Comparison of ENCODE assay signal across 15 cellular contexts in genomic region chr19:48113190-48113917, GRCh38. TPM values are rescaled to one million over a fixed set of nuclear protein-coding genes. Genes with fewer than 3 reads are reported as not detected.
A peak's percentile ranks its signal among the peaks of the same experiment; 100 is the strongest.
DNase-seq lines count a peak whose midpoint lies in the region; ATAC-seq and TF ChIP-seq lines count a peak whose summit lies in the region.
"Had no signal": no experiment of that assay in that cellular context is flagged by ENCODE, and none has a peak within 500 bp of the region (broad histone marks: within the 10 kb centered on the region; RNA-seq: fewer than 3 reads in every experiment).

No MANE protein-coding gene starts in this region.

- no peaks in the 10 kb centered on the region for H3K36me3 ChIP-seq in mammary epithelial cell (ENCODE audit: insufficient read depth, low read length)
- H3K36me3 ChIP-seq: adrenal gland had no signal

- no peak overlapping the region for H2AFZ ChIP-seq in mammary epithelial cell (ENCODE audit: low read depth, low read length)
- H2AFZ ChIP-seq: PC-9 had no signal

- ATAC-seq in T-cell (replicated peaks in 1 of 4), result no peak

- H3K9ac ChIP-seq in mammary epithelial cell (ENCODE audit: insufficient read depth, low read length), result no peak overlapping the region

- in situ Hi-C loops in mammary epithelial cell (cut with MboI; ENCODE audit: low sequenced_read_pairs in 2 of 2), result no loop called here
- in situ Hi-C loops in astrocyte of the spinal cord (cut with HindIII; ENCODE audit: low sequenced_read_pairs), result no loop called here

- intact Hi-C loops in mammary epithelial cell (cut with micrococcal nuclease) (no loop called here), MCF 10A (cut with micrococcal nuclease) (no loop called here)

- no peak overlapping the region for H3K27ac ChIP-seq in mammary epithelial cell (ENCODE audit: insufficient read depth, low read depth, low read length)
- H3K27ac ChIP-seq: adrenal gland, PC-9, SJCRH30 had no signal

- CTCF ChIA-PET in mammary epithelial cell (lab: Charles Lee; ENCODE audit: low non-redundant PET) (no interaction called here), MCF 10A (lab: Yijun Ruan, JAX) (interaction anchor here (0.6 to 1.2 kb wide), 2 partner anchors 11 to 150 kb away, joined by 3 to 6 read pairs; no protein-coding TSS in a partner anchor), T-cell (lab: Charles Lee) (interaction anchor here (0.5 to 0.6 kb wide), 2 partner anchors 13 to 240 kb away, joined by 3 to 4 read pairs; no protein-coding TSS in a partner anchor)

- POLR2A ChIA-PET in MCF 10A (lab: Yijun Ruan, JAX), result no interaction called here
- POLR2A ChIA-PET in T-cell (lab: Charles Lee), result no interaction called here

- peak; percentile 25 for DNase-seq in mammary epithelial cell
- DNase-seq in MCF 10A (ENCODE audit: unreplicated experiment), result no peak
- peak; percentile 24 for DNase-seq in astrocyte of the spinal cord (ENCODE audit: low read depth, low spot score)
- DNase-seq in iris pigment epithelial cell (ENCODE audit: low read depth), result peak; percentile 28
- DNase-seq in COR-L47 (lab: John Stamatoyannopoulos, UW), result no peak
- no peak for DNase-seq in T-cell
- DNase-seq in stimulated activated CD4-positive, alpha-beta T cell treated with anti-CD3 and anti-CD28 coated beads, Interleukin-4, amount 100 ng/mL, for 24 hours, result no peak
- no peak for DNase-seq in hippocampal formation (lab: John Stamatoyannopoulos, UW)
- DNase-seq: adrenal gland; CD8-positive, alpha-beta memory T cell; DMS79 treated with DMSO at 0.1 percent for 48 hours; NCI-H146; NCI-H774; PC-9; SJCRH30 had no signal

- H3K27ac Mint-ChIP-seq in MCF 10A (ENCODE audit: low read depth, unreplicated experiment) (no peak overlapping the region), T-cell (peak overlapping the region in 1 of 2 donors; percentile 23)

- H3K36me3 Mint-ChIP-seq in MCF 10A (ENCODE audit: insufficient read depth, unreplicated experiment) (peaks cover 22% of the 10 kb centered on the region), T-cell (peaks cover 14% of the 10 kb centered on the region)

- H3K9me3 Mint-ChIP-seq in MCF 10A (ENCODE audit: unreplicated experiment) (no peaks in the 10 kb centered on the region), T-cell (no peaks in the 10 kb centered on the region)
- H3K9me3 Mint-ChIP-seq: CD8-positive, alpha-beta memory T cell had no signal

- H3K27me3 Mint-ChIP-seq in MCF 10A (ENCODE audit: insufficient read depth, unreplicated experiment) (no peaks in the 10 kb centered on the region), T-cell (no peaks in the 10 kb centered on the region)
- H3K27me3 Mint-ChIP-seq: CD8-positive, alpha-beta memory T cell had no signal

- WGBS in mammary epithelial cell (ENCODE audit: low coverage, missing lambda C conversion rate), result 91% methylated on average over 6 of the region's 16 CpGs

- H3K4me3 ChIP-seq in mammary epithelial cell (replicated peaks in 1 of 3; ENCODE audit: insufficient read depth in 1 of 3, low read depth in 2 of 3, low read length in 3 of 3), result no peak overlapping the region
- no peak overlapping the region for H3K4me3 ChIP-seq in astrocyte of the spinal cord (ENCODE audit: low read depth, low read length)
- H3K4me3 ChIP-seq: adrenal gland, PC-9, SJCRH30 had no signal

- no peaks in the 10 kb centered on the region for H4K20me1 ChIP-seq in mammary epithelial cell (ENCODE audit: insufficient read depth, low read length)

- no peak overlapping the region for H3K4me2 ChIP-seq in mammary epithelial cell (ENCODE audit: insufficient read depth, low read depth, low read length)
- H3K4me2 ChIP-seq: PC-9 had no signal

- dilution Hi-C loops in mammary epithelial cell (cut with HindIII; ENCODE audit: low sequenced_read_pairs), result no loop called here

- peaks cover 7% of the 10 kb centered on the region for H3K4me1 ChIP-seq in mammary epithelial cell (ENCODE audit: insufficient read depth, low read length)

- no TSS peak for BruUV-seq in mammary epithelial cell (replicated peaks; lab: Mats Ljungman, UMichigan)
- no TSS peak for BruUV-seq in MCF 10A (replicated peaks; lab: Mats Ljungman, UMichigan)

- H3K4me1 Mint-ChIP-seq in MCF 10A (ENCODE audit: insufficient read depth, unreplicated experiment) (no peaks in the 10 kb centered on the region), T-cell (peaks cover 7 to 15% (median 12%) of the 10 kb centered on the region in 3 donors)

- H3K9me3 ChIP-seq in mammary epithelial cell (replicated peaks; ENCODE audit: insufficient read depth, low read length), result no peaks in the 10 kb centered on the region
- H3K9me3 ChIP-seq: adrenal gland, SJCRH30 had no signal

- no peaks in the 10 kb centered on the region for H3K79me2 ChIP-seq in mammary epithelial cell (ENCODE audit: insufficient read depth, low read length)

- TF ChIP-seq CTCF in mammary epithelial cell (conservative IDR thresholded peaks at IDR 0.05 in 1 of 2, IDR thresholded peaks at IDR 0.05 in 1 of 2; ENCODE audit: extremely low read depth in 1 of 2, insufficient read depth in 1 of 2, low read depth in 1 of 2, low read length in 2 of 2), result no peak
- no peak for TF ChIP-seq CTCF in MCF 10A (IDR thresholded peaks at IDR 0.05; ENCODE audit: unreplicated experiment)
- no peak for TF ChIP-seq CTCF in astrocyte of the spinal cord (IDR thresholded peaks at IDR 0.05; ENCODE audit: low read depth, low read length)

- no peak overlapping the region for H3K4me3 Mint-ChIP-seq in MCF 10A (ENCODE audit: unreplicated experiment)
- no peak overlapping the region for H3K4me3 Mint-ChIP-seq in T-cell
- H3K4me3 Mint-ChIP-seq: CD8-positive, alpha-beta memory T cell had no signal

- no peaks in the 10 kb centered on the region for H3K27me3 ChIP-seq in mammary epithelial cell (ENCODE audit: insufficient read depth, low read length)
- H3K27me3 ChIP-seq: adrenal gland, SJCRH30 had no signal

RNA-seq across cellular contexts. Expression of gene PLA2G4C, which starts 2.7 kb away (rescaled TPM):
- 1 to 10 TPM; 2.7 to 3.2 TPM for total RNA-seq in mammary epithelial cell
- polyA plus RNA-seq in mammary epithelial cell, result 0.28 TPM
- not detected for polyA minus RNA-seq in mammary epithelial cell
- 1.1 and 1.4 TPM in 2 replicates for total RNA-seq in MCF 10A (2022)
- 1 to 10 TPM; 1.3 to 9.5 (median 3.4) TPM for total RNA-seq in T-cell
- total RNA-seq: PC-9 had no signal
- polyA plus RNA-seq: CD8-positive, alpha-beta memory T cell had no signal

RNA-seq across cellular contexts. Expression of gene LIG1, which starts 56.8 kb away (rescaled TPM):
- total RNA-seq in mammary epithelial cell (10 to 100 TPM; 14.0 to 55.7 TPM), MCF 10A (2022) (12.2 and 14.6 TPM in 2 replicates), T-cell (100 to 1,000 TPM in 3 of 5 donors, 10 to 100 TPM in 2; 58.7 to 127 (median 112) TPM)
- polyA plus RNA-seq in mammary epithelial cell, result 46.2 TPM
- polyA minus RNA-seq in mammary epithelial cell, result 32.1 TPM

RNA-seq across cellular contexts. Expression of gene ZSWIM9, which starts 57.1 kb away (rescaled TPM):
- 1 to 10 TPM; 1.8 to 6.4 TPM for total RNA-seq in mammary epithelial cell
- 0.36 TPM for polyA plus RNA-seq in mammary epithelial cell
- 0.21 TPM for polyA minus RNA-seq in mammary epithelial cell
- 4.8 and 5.5 TPM in 2 replicates for total RNA-seq in MCF 10A (2022)
- total RNA-seq in T-cell, result 10 to 100 TPM in 3 of 5 donors, 1 to 10 TPM in 2; 5.4 to 14.7 (median 11.6) TPM

Comparison
In these comparisons a context has a peak if more than half of its experiments do, and no peak if none do; other contexts are left out.
1. DNase-seq: peak in mammary epithelial cell (single experiment), astrocyte of the spinal cord (single experiment) and iris pigment epithelial cell (single experiment); none in MCF 10A (single experiment), COR-L47 (single experiment), T-cell (0 of 34), stimulated activated CD4-positive, alpha-beta T cell treated with anti-CD3 and anti-CD28 coated beads, Interleukin-4, amount 100 ng/mL, for 24 hours (single experiment) and hippocampal formation (0 of 2).